ENCODE assay signal across 28 cellular contexts in genomic region chr13:28680541-28680940, GRCh38.
"Had no signal": no experiment of that assay in that cellular context is flagged by ENCODE, and none has a peak within 500 bp of the region (broad histone marks: within the 10 kb centered on the region; RNA-seq: fewer than 3 reads in every experiment).

No MANE protein-coding gene starts in this region.

- H3K9me3 Mint-ChIP-seq: effector memory CD8-positive, alpha-beta T cell; naive thymus-derived CD8-positive, alpha-beta T cell; nephron progenitor cell; type B pancreatic cell had no signal

- H3K4me3 ChIP-seq: coronary artery, esophagus squamous epithelium, heart right ventricle, left lung, prostate gland, right atrium auricular region, smooth muscle cell, stomach, thyroid gland had no signal

- H3K4me1 ChIP-seq: esophagus squamous epithelium, heart right ventricle, left lung, prostate gland, right atrium auricular region, stomach, thyroid gland had no signal

- FAIRE-seq: endometrium, islet of Langerhans had no signal

- H3K4me1 Mint-ChIP-seq: naive thymus-derived CD8-positive, alpha-beta T cell had no signal

- H3K4me2 ChIP-seq: smooth muscle cell had no signal

- H3K9me3 ChIP-seq: esophagus squamous epithelium, heart right ventricle, left lung, prostate gland, right atrium auricular region, stomach, thyroid gland had no signal

- H3K27ac ChIP-seq: coronary artery, esophagus squamous epithelium, heart right ventricle, left lung, prostate gland, right atrium auricular region, stomach, thyroid gland had no signal

- DNase-seq: dermis blood vessel endothelial cell; effector memory CD8-positive, alpha-beta T cell; erythroblast; esophagus squamous epithelium; foreskin melanocyte; glutamatergic neuron; heart right ventricle; hippocampal formation; left cardiac atrium; left lung; naive thymus-derived CD8-positive, alpha-beta T cell; nephron progenitor cell; nucleus accumbens; stimulated activated CD4-positive, alpha-beta T cell treated with anti-CD3 and anti-CD28 coated beads, Interleukin-12 subunit alpha, Interleukin-12 subunit beta, amount 100 ng/mL, for 4 hours; stimulated activated CD4-positive, alpha-beta T cell treated with anti-CD3 and anti-CD28 coated beads, Interleukin-1b, Interleukin-23, amount 100 ng/mL, for 48 hours; stimulated activated CD4-positive, alpha-beta T cell treated with anti-CD3 and anti-CD28 coated beads, Interleukin-4, amount 100 ng/mL, for 1 hour; stimulated activated CD8-positive, alpha-beta memory T cell treated with anti-CD3 and anti-CD28 coated beads, Interleukin-4, amount 100 ng/mL, for 48 hours; stimulated activated naive CD4-positive, alpha-beta T cell treated with Interleukin-2 at 50 U/mL for 16 hours; stomach; thyroid gland had no signal

- H3K27ac Mint-ChIP-seq: type B pancreatic cell had no signal

- H3K27me3 Mint-ChIP-seq: effector memory CD8-positive, alpha-beta T cell; naive thymus-derived CD8-positive, alpha-beta T cell; type B pancreatic cell had no signal

- H3K4me3 Mint-ChIP-seq: effector memory CD8-positive, alpha-beta T cell; naive thymus-derived CD8-positive, alpha-beta T cell; nephron progenitor cell; type B pancreatic cell had no signal

- H3K27me3 ChIP-seq: esophagus squamous epithelium, heart right ventricle, left lung, right atrium auricular region, stomach, thyroid gland had no signal

- ATAC-seq: effector memory CD8-positive, alpha-beta T cell; heart right ventricle; left cardiac atrium; left lung; naive thymus-derived CD8-positive, alpha-beta T cell; sciatic nerve had no signal
